ENCODE assay signal across 23 cellular contexts in the genomic region with DNA sequence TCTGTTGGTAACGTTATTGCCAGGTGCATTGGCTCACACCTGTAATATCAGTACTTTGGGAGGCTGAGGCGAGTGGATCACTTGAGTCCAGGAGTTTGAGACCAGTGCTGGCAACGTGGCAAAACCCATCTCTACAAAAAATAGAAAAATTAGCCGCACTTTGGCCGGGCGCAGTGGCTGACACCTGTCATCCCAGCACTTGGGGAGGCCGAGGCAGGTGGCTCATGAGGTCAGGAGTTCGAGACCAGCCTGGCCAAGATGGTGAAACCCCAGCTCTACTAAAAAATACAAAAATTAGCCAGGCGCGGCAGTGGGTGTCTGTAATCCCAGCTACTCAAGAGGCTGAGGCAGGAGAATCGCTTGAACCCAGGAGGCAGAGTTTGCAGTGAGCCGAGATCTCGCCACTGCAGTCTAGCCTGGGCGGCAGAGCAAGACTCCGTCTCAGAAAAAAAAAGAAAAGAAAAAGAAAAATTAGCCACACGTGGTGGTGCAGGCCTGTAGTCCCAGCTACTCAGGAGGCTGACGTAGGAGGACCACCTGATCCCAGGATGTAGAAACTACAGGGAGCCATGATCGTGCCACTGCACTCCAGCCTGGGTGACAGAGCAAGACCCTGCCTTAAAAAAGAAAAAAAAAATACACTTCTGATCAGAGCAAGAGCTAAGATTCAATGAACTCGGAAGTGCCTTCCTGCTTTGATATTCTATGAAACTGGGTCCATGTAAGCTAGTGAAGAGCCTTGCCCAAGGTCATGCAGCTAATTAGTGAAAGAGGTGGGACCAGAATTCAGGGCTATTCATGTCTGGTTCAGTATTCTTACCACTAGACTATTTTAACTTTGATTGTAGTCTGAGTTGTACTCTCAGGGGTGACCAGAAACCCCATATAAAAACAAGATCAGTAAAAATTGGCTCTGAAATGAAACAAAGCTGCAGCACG. TPM values are rescaled to one million over a fixed set of nuclear protein-coding genes. Genes with fewer than 3 reads are reported as not detected.
"Had no signal": no experiment of that assay in that cellular context is flagged by ENCODE, and none has a peak within 500 bp of the region (broad histone marks: within the 10 kb centered on the region; RNA-seq: fewer than 3 reads in every experiment).

No MANE protein-coding gene starts in this region.

- DNase-seq: activated CD4-positive, alpha-beta T cell treated with anti-CD3 and anti-CD28 coated beads for 4 hours; activated CD4-positive, CD25-positive, alpha-beta regulatory T cell; activated CD8-positive, alpha-beta memory T cell treated with anti-CD3 and anti-CD28 coated beads, Interleukin-2, amount 50 U/mL, for 4 hours; activated naive CD4-positive, alpha-beta T cell treated with anti-CD3 and anti-CD28 coated beads, Interleukin-2, amount 50 U/mL, for 16 hours; activated naive CD8-positive, alpha-beta T cell treated with anti-CD3 and anti-CD28 coated beads, Interleukin-2, amount 10 ng/mL, durations not matched to agents 7 days and 5 days; activated T-cell treated with anti-CD3 and anti-CD28 coated beads, Interleukin-2, amount 50 U/mL, for 72 hours; aorta; central memory CD4-positive, alpha-beta T cell; Karpas-422; NCI-H1105 treated with DMSO at 0.1 percent for 48 hours; NCI-H1436 treated with DMSO at 0.1 percent for 48 hours; NCI-H187 treated with DMSO at 0.1 percent for 48 hours; NCI-H2171 treated with DMSO at 0.1 percent for 48 hours; NCI-H345; NCI-H510A; PC-9; SHP77 treated with DMSO at 0.1 percent for 48 hours; T1000 had no signal

- H3K4me3 ChIP-seq: PC-9 had no signal

- H3K27ac ChIP-seq: PC-9 had no signal

- FAIRE-seq: bronchial epithelial cell, TTC549 had no signal

- H2AFZ ChIP-seq: PC-9 had no signal

- H3K4me2 ChIP-seq: PC-9 had no signal

RNA-seq across cellular contexts. Expression of a gene that starts 4.2 kb away (rescaled TPM):
- total RNA-seq: activated CD8-positive, alpha-beta T cell treated with anti-CD3 and anti-CD28 coated beads for 36 hours; activated naive CD8-positive, alpha-beta T cell treated with anti-CD3 and anti-CD28 coated beads, Interleukin-2, amount 10 ng/mL, durations not matched to agents 7 days and 5 days; activated T-cell treated with anti-CD3 and anti-CD28 coated beads, Interleukin-2, amount 50 U/mL, for 72 hours; activated T-helper 2 cell treated with anti-CD3 and anti-CD28 coated beads, Interferon-gamma antibody, Interleukin-2, Interleukin-4, amounts not matched to agents 10 μg/mL and 5 μg/mL and 100 μg/mL, durations not matched to agents 14 hours and 24 hours and 36 hours; aorta; bronchial epithelial cell; PC-9; SK-MEL-5 had no signal

RNA-seq across cellular contexts. Expression of a gene that starts 11.3 kb away (rescaled TPM):
- total RNA-seq: activated CD8-positive, alpha-beta T cell treated with anti-CD3 and anti-CD28 coated beads for 36 hours; activated naive CD8-positive, alpha-beta T cell treated with anti-CD3 and anti-CD28 coated beads, Interleukin-2, amount 10 ng/mL, durations not matched to agents 7 days and 5 days; activated T-cell treated with anti-CD3 and anti-CD28 coated beads, Interleukin-2, amount 50 U/mL, for 72 hours; activated T-helper 2 cell treated with anti-CD3 and anti-CD28 coated beads, Interferon-gamma antibody, Interleukin-2, Interleukin-4, amounts not matched to agents 10 μg/mL and 5 μg/mL and 100 μg/mL, durations not matched to agents 14 hours and 24 hours and 36 hours; aorta; PC-9; SK-MEL-5 had no signal
- polyA plus RNA-seq: aorta had no signal

RNA-seq across cellular contexts. Expression of a gene that starts 18.8 kb away (rescaled TPM):
- total RNA-seq: activated CD8-positive, alpha-beta T cell treated with anti-CD3 and anti-CD28 coated beads for 36 hours; activated naive CD8-positive, alpha-beta T cell treated with anti-CD3 and anti-CD28 coated beads, Interleukin-2, amount 10 ng/mL, durations not matched to agents 7 days and 5 days; activated T-cell treated with anti-CD3 and anti-CD28 coated beads, Interleukin-2, amount 50 U/mL, for 72 hours; activated T-helper 2 cell treated with anti-CD3 and anti-CD28 coated beads, Interferon-gamma antibody, Interleukin-2, Interleukin-4, amounts not matched to agents 10 μg/mL and 5 μg/mL and 100 μg/mL, durations not matched to agents 14 hours and 24 hours and 36 hours; aorta; bronchial epithelial cell; PC-9; SK-MEL-5 had no signal

RNA-seq across cellular contexts. Expression of a gene that starts 23.4 kb away (rescaled TPM):
- total RNA-seq: activated CD8-positive, alpha-beta T cell treated with anti-CD3 and anti-CD28 coated beads for 36 hours; activated naive CD8-positive, alpha-beta T cell treated with anti-CD3 and anti-CD28 coated beads, Interleukin-2, amount 10 ng/mL, durations not matched to agents 7 days and 5 days; activated T-cell treated with anti-CD3 and anti-CD28 coated beads, Interleukin-2, amount 50 U/mL, for 72 hours; activated T-helper 2 cell treated with anti-CD3 and anti-CD28 coated beads, Interferon-gamma antibody, Interleukin-2, Interleukin-4, amounts not matched to agents 10 μg/mL and 5 μg/mL and 100 μg/mL, durations not matched to agents 14 hours and 24 hours and 36 hours; aorta; bronchial epithelial cell; PC-9; SK-MEL-5 had no signal
- polyA plus RNA-seq: aorta had no signal
